10 cellular contexts compared by ENCODE assay signal in genomic region chr2:64675860-64676259, GRCh38. TPM values are rescaled to one million over a fixed set of nuclear protein-coding genes. Genes with fewer than 3 reads are reported as not detected.
DNase-seq lines count a peak whose midpoint lies in the region; ATAC-seq, FAIRE-seq and TF ChIP-seq lines count a peak whose summit lies in the region.
"Had no signal": no experiment of that assay in that cellular context is flagged by ENCODE, and none has a peak within 500 bp of the region (broad histone marks: within the 10 kb centered on the region; RNA-seq: fewer than 3 reads in every experiment).

No MANE protein-coding gene starts in this region.

- H3K4me3 Mint-ChIP-seq in T-helper 1 cell treated with Interleukin-12 subunit alpha and Interleukin-12 subunit beta and Interleukin-4 antibody, amounts not matched to agents 30 μg/mL and 1 μg/mL, for 36 hours, result no peak overlapping the region
- H3K4me3 Mint-ChIP-seq in activated naive CD8-positive, alpha-beta T cell treated with anti-CD3 and anti-CD28 coated beads, Interleukin-2, amount 50 U/mL, for 24 hours, result peak overlapping the region; percentile 17
- no peak overlapping the region for H3K4me3 Mint-ChIP-seq in mesothelial cell of epicardium

- H3K9me3 Mint-ChIP-seq in T-helper 1 cell treated with Interleukin-12 subunit alpha and Interleukin-12 subunit beta and Interleukin-4 antibody, amounts not matched to agents 30 μg/mL and 1 μg/mL, for 36 hours, result no peaks in the 10 kb centered on the region
- no peaks in the 10 kb centered on the region for H3K9me3 Mint-ChIP-seq in activated naive CD8-positive, alpha-beta T cell treated with anti-CD3 and anti-CD28 coated beads, Interleukin-2, amount 50 U/mL, for 24 hours
- no peaks in the 10 kb centered on the region for H3K9me3 Mint-ChIP-seq in mesothelial cell of epicardium

- no peak for FAIRE-seq in GM19239 (lab: Jason Lieb, UNC)

- DNase-seq in activated naive CD8-positive, alpha-beta T cell treated with anti-CD3 and anti-CD28 coated beads, Interleukin-2, amount 50 U/mL, for 24 hours, result peak; percentile 71
- DNase-seq in stimulated activated CD4-positive, alpha-beta T cell treated with anti-CD3 and anti-CD28 coated beads, Interleukin-2, amount 100 ng/mL, for 24 hours, result peak; percentile 71 to 80
- DNase-seq in NOMO-1 treated with dmso at 0.1 percent for 144 hours (lab: John Stamatoyannopoulos, UW; ENCODE audit: unreplicated experiment), result no peak
- no peak for DNase-seq in GM19239 (ENCODE audit: insufficient read length, low spot score)
- DNase-seq in NCI-H1417 treated with DMSO at 0.1 percent for 48 hours (lab: John Stamatoyannopoulos, UW), result no peak
- no peak for DNase-seq in mesothelial cell of epicardium (ENCODE audit: low spot score in 2 of 2, unreplicated experiment in 2 of 2)
- DNase-seq: heart right ventricle, NCI-H345 had no signal

- ATAC-seq in GM21717 (IDR thresholded peaks at IDR 0.05; ENCODE audit: unreplicated experiment), result peak; percentile 62
- peak; percentile 100 for ATAC-seq in activated naive CD8-positive, alpha-beta T cell treated with anti-CD3 and anti-CD28 coated beads, Interleukin-2, amount 50 U/mL, for 24 hours
- ATAC-seq: heart right ventricle had no signal

- H3K4me1 Mint-ChIP-seq in T-helper 1 cell treated with Interleukin-12 subunit alpha and Interleukin-12 subunit beta and Interleukin-4 antibody, amounts not matched to agents 30 μg/mL and 1 μg/mL, for 36 hours (ENCODE audit: low read depth), result peaks cover 31% of the 10 kb centered on the region
- H3K4me1 Mint-ChIP-seq in activated naive CD8-positive, alpha-beta T cell treated with anti-CD3 and anti-CD28 coated beads, Interleukin-2, amount 50 U/mL, for 24 hours, result peaks cover 61% of the 10 kb centered on the region
- peaks cover 9% of the 10 kb centered on the region for H3K4me1 Mint-ChIP-seq in mesothelial cell of epicardium

- H3K36me3 Mint-ChIP-seq in T-helper 1 cell treated with Interleukin-12 subunit alpha and Interleukin-12 subunit beta and Interleukin-4 antibody, amounts not matched to agents 30 μg/mL and 1 μg/mL, for 36 hours (ENCODE audit: low read depth), result peaks cover 3% of the 10 kb centered on the region
- no peaks in the 10 kb centered on the region for H3K36me3 Mint-ChIP-seq in activated naive CD8-positive, alpha-beta T cell treated with anti-CD3 and anti-CD28 coated beads, Interleukin-2, amount 50 U/mL, for 24 hours (ENCODE audit: low read depth)
- peaks cover 2% of the 10 kb centered on the region for H3K36me3 Mint-ChIP-seq in mesothelial cell of epicardium

- no peak for TF ChIP-seq CTCF in mesothelial cell of epicardium (IDR thresholded peaks at IDR 0.05; ENCODE audit: unreplicated experiment)

- no peaks in the 10 kb centered on the region for H3K27me3 Mint-ChIP-seq in T-helper 1 cell treated with Interleukin-12 subunit alpha and Interleukin-12 subunit beta and Interleukin-4 antibody, amounts not matched to agents 30 μg/mL and 1 μg/mL, for 36 hours (ENCODE audit: low read depth)
- H3K27me3 Mint-ChIP-seq in activated naive CD8-positive, alpha-beta T cell treated with anti-CD3 and anti-CD28 coated beads, Interleukin-2, amount 50 U/mL, for 24 hours, result no peaks in the 10 kb centered on the region
- no peaks in the 10 kb centered on the region for H3K27me3 Mint-ChIP-seq in mesothelial cell of epicardium (ENCODE audit: low read depth)

- H3K27ac Mint-ChIP-seq in T-helper 1 cell treated with Interleukin-12 subunit alpha and Interleukin-12 subunit beta and Interleukin-4 antibody, amounts not matched to agents 30 μg/mL and 1 μg/mL, for 36 hours, result peak overlapping the region; percentile 7
- H3K27ac Mint-ChIP-seq in activated naive CD8-positive, alpha-beta T cell treated with anti-CD3 and anti-CD28 coated beads, Interleukin-2, amount 50 U/mL, for 24 hours, result peak overlapping the region; percentile 71
- no peak overlapping the region for H3K27ac Mint-ChIP-seq in mesothelial cell of epicardium

RNA-seq across cellular contexts. Expression of gene SERTAD2, which starts 22.1 kb away (rescaled TPM):
- total RNA-seq in mesothelial cell of epicardium, result 39.1 to 42.2 TPM (median 41.5 TPM) in 3 replicates

Comparison
In these comparisons a context has a peak if more than half of its experiments do, and no peak if none do; other contexts are left out.
1. DNase-seq: peak in activated naive CD8-positive, alpha-beta T cell treated with anti-CD3 and anti-CD28 coated beads, Interleukin-2, amount 50 U/mL, for 24 hours (single experiment) and stimulated activated CD4-positive, alpha-beta T cell treated with anti-CD3 and anti-CD28 coated beads, Interleukin-2, amount 100 ng/mL, for 24 hours (2 of 2); none in NOMO-1 treated with dmso at 0.1 percent for 144 hours (single experiment), GM19239 (single experiment), NCI-H1417 treated with DMSO at 0.1 percent for 48 hours (single experiment) and mesothelial cell of epicardium (0 of 2).